Comparison of ENCODE assay signal across 12 cellular contexts in genomic region chr16:69017036-69017783, GRCh38.
DNase-seq lines count a peak whose midpoint lies in the region; ATAC-seq, FAIRE-seq and TF ChIP-seq lines count a peak whose summit lies in the region.
"Had no signal": no experiment of that assay in that cellular context is flagged by ENCODE, and none has a peak within 500 bp of the region (broad histone marks: within the 10 kb centered on the region; RNA-seq: fewer than 3 reads in every experiment).

No MANE protein-coding gene starts in this region.

- FAIRE-seq in HepG2 (lab: Jason Lieb, UNC) (no peak), urothelium cell line (lab: Jason Lieb, UNC) (no peak)

- no peak overlapping the region for H4K8ac ChIP-seq in neuronal stem cell (ENCODE audit: low read depth, low read length)

- H3K27me3 ChIP-seq in right lobe of liver (no peaks in the 10 kb centered on the region), HepG2 (ENCODE audit: control insufficient read depth in 1 of 2, insufficient read depth in 2 of 2, low read length in 2 of 2) (no peaks in the 10 kb centered on the region), neuronal stem cell (ENCODE audit: control insufficient read depth in 3 of 3, insufficient read depth in 3 of 3, low read depth in 1 of 3, low read length in 3 of 3) (no peaks in the 10 kb centered on the region)
- H3K27me3 ChIP-seq: cardiac muscle cell had no signal

- H3K9me3 Mint-ChIP-seq in activated T-helper 17 cell treated with anti-CD3 and anti-CD28 coated beads, Interleukin-2, amount 50 U/mL, for 72 hours: no peaks in the 10 kb centered on the region
- H3K9me3 Mint-ChIP-seq: CD8-positive, alpha-beta memory T cell had no signal

- no peak overlapping the region for H3K4me3 Mint-ChIP-seq in activated T-helper 17 cell treated with anti-CD3 and anti-CD28 coated beads, Interleukin-2, amount 50 U/mL, for 72 hours
- H3K4me3 Mint-ChIP-seq: CD8-positive, alpha-beta memory T cell had no signal

- TF ChIP-seq CTCF in right lobe of liver (IDR thresholded peaks at IDR 0.05) (no peak), HepG2 (CRISPR knock-in tag; IDR thresholded peaks at IDR 0.05) (no peak)

- no peak overlapping the region for H3K14ac ChIP-seq in neuronal stem cell (ENCODE audit: low read length)

- TF ChIP-seq EP300 in HepG2 (IDR thresholded peaks at IDR 0.05; ENCODE audit: low read depth in 2 of 2, low read length in 2 of 2): no peak
- no peak for TF ChIP-seq EP300 in HepG2 (CRISPR knock-in tag; IDR thresholded peaks at IDR 0.05; ENCODE audit: borderline replicate concordance)

- H3K27ac ChIP-seq in right lobe of liver (no peak overlapping the region), HepG2 (ENCODE audit: extremely low read length, insufficient read depth, low read length) (no peak overlapping the region), neuronal stem cell (replicated peaks; ENCODE audit: low read length) (no peak overlapping the region)
- H3K27ac ChIP-seq: cardiac muscle cell had no signal

- H3K9ac ChIP-seq in HepG2 (ENCODE audit: insufficient read depth, low read depth, low read length) (no peak overlapping the region), neuronal stem cell (ENCODE audit: low read depth, low read length, poor library complexity) (no peak overlapping the region)

- H3K27ac Mint-ChIP-seq in activated T-helper 17 cell treated with anti-CD3 and anti-CD28 coated beads, Interleukin-2, amount 50 U/mL, for 72 hours: peak overlapping the region; percentile 28

- H2AK5ac ChIP-seq in neuronal stem cell (ENCODE audit: low read depth, low read length): no peak overlapping the region

- no peaks in the 10 kb centered on the region for H3K79me1 ChIP-seq in neuronal stem cell (ENCODE audit: low read depth, low read length)

- no peak overlapping the region for H2BK120ac ChIP-seq in neuronal stem cell (ENCODE audit: low read depth, low read length)

- no peaks in the 10 kb centered on the region for H3K36me3 ChIP-seq in right lobe of liver
- no peaks in the 10 kb centered on the region for H3K36me3 ChIP-seq in HepG2 (replicated peaks in 1 of 2; ENCODE audit: control insufficient read depth in 1 of 2, insufficient read depth in 2 of 2, low read length in 2 of 2)
- H3K36me3 ChIP-seq in neuronal stem cell (replicated peaks in 1 of 2; ENCODE audit: control insufficient read depth in 2 of 2, insufficient read depth in 2 of 2, low read length in 2 of 2): no peaks in the 10 kb centered on the region
- H3K36me3 ChIP-seq: cardiac muscle cell had no signal

- no peak for TF ChIP-seq POLR2A in right lobe of liver (IDR thresholded peaks at IDR 0.05)
- TF ChIP-seq POLR2A in HepG2 (IDR thresholded peaks at IDR 0.05; ENCODE audit: insufficient read depth in 1 of 2, low read depth in 2 of 2, low read length in 2 of 2): no peak
- no peak for TF ChIP-seq POLR2A in erythroblast (IDR thresholded peaks at IDR 0.05; ENCODE audit: low read length)

- 79% methylated on average over 1 of the region's 2 CpGs for WGBS in right lobe of liver (ENCODE audit: insufficient coverage, low coverage, low lambda C conversion rate, missing lambda C conversion rate)
- 92% methylated on average over 2 of the region's 2 CpGs for WGBS in HepG2 (ENCODE audit: low lambda C conversion rate)
- WGBS in neuronal stem cell (ENCODE audit: extremely low coverage in 2 of 2, insufficient read length in 2 of 2, insufficient replicate concordance in 1 of 2), 2 donors: no CpG with 5 or more reads among the region's 2 CpGs

- peak; percentile 27 to 81 (median 53) for ATAC-seq in right lobe of liver
- no peak for ATAC-seq in HepG2
- ATAC-seq in activated T-helper 17 cell treated with anti-CD3 and anti-CD28 coated beads, Interleukin-2, amount 50 U/mL, for 72 hours (replicated peaks): peak; percentile 91

- no peaks in the 10 kb centered on the region for H3K27me3 Mint-ChIP-seq in activated T-helper 17 cell treated with anti-CD3 and anti-CD28 coated beads, Interleukin-2, amount 50 U/mL, for 72 hours
- H3K27me3 Mint-ChIP-seq: CD8-positive, alpha-beta memory T cell had no signal

- CTCF ChIA-PET in HepG2 (lab: Yijun Ruan, JAX; ENCODE audit: low intra/inter-chr PET ratio, low total read pairs): no interaction called here

- H2BK12ac ChIP-seq in neuronal stem cell (ENCODE audit: low read length): no peak overlapping the region

- no peaks in the 10 kb centered on the region for H4K20me1 ChIP-seq in HepG2 (ENCODE audit: insufficient read depth, low read length)

- intact Hi-C loops in right lobe of liver (cut with DNase I) (no loop called here), HepG2 (cut with micrococcal nuclease; ENCODE audit: unreplicated experiment) (no loop called here)

- peaks cover 6% of the 10 kb centered on the region for H3K4me1 Mint-ChIP-seq in activated T-helper 17 cell treated with anti-CD3 and anti-CD28 coated beads, Interleukin-2, amount 50 U/mL, for 72 hours
- H3K4me1 Mint-ChIP-seq: CD8-positive, alpha-beta memory T cell had no signal

- H3K36me3 Mint-ChIP-seq in activated T-helper 17 cell treated with anti-CD3 and anti-CD28 coated beads, Interleukin-2, amount 50 U/mL, for 72 hours (ENCODE audit: low read depth): peaks cover 7% of the 10 kb centered on the region

- H2BK15ac ChIP-seq in neuronal stem cell (ENCODE audit: low read length): no peak overlapping the region

- no peak overlapping the region for H3K4ac ChIP-seq in neuronal stem cell (ENCODE audit: low read length)

- no TSS peak for BruUV-seq in HepG2 (replicated peaks; lab: Mats Ljungman, UMichigan)

- TF ChIP-seq RAD21 in HepG2 (CRISPR knock-in tag; IDR thresholded peaks at IDR 0.05): no peak

- POLR2A ChIA-PET in HepG2 (lab: Yijun Ruan, JAX): no interaction called here

- no peak for DNase-seq in right lobe of liver
- DNase-seq in HepG2 (ENCODE audit: low spot score): no peak
- peak; percentile 88 for DNase-seq in foreskin melanocyte
- peak; percentile 61 for DNase-seq in urothelium cell line (ENCODE audit: low spot score)
- no peak for DNase-seq in neuronal stem cell (ENCODE audit: low spot score)
- no peak for DNase-seq in erythroblast (lab: John Stamatoyannopoulos, UW)
- DNase-seq in GF-D8 (lab: John Stamatoyannopoulos, UW): no peak
- DNase-seq: CD8-positive, alpha-beta memory T cell; NCI-H2081 treated with DMSO at 0.1 percent for 48 hours had no signal

- no peaks in the 10 kb centered on the region for H3K9me3 ChIP-seq in right lobe of liver
- H3K9me3 ChIP-seq in HepG2 (ENCODE audit: low read length): no peaks in the 10 kb centered on the region
- peaks cover 0 to 5% of the 10 kb centered on the region in 2 donors for H3K9me3 ChIP-seq in neuronal stem cell (replicated peaks in 1 of 2; ENCODE audit: control insufficient read depth in 2 of 2, insufficient read depth in 1 of 2, low read depth in 1 of 2, low read length in 2 of 2)

- H3K4me2 ChIP-seq in HepG2 (ENCODE audit: low read depth, low read length): no peak overlapping the region
- no peak overlapping the region for H3K4me2 ChIP-seq in neuronal stem cell (ENCODE audit: insufficient read depth, low read length, poor library complexity, severe bottlenecking)

- no peaks in the 10 kb centered on the region for H3K79me2 ChIP-seq in HepG2 (ENCODE audit: insufficient read depth, low read length)

- in situ Hi-C loops in HepG2 (cut with HindIII; ENCODE audit: extremely low pct_ligation_motif_present, low pct_unique_long_range_greater_than_20kb): no loop called here

- H2BK5ac ChIP-seq in neuronal stem cell (ENCODE audit: low read length): no peak overlapping the region

- H3K4me1 ChIP-seq in right lobe of liver (no peaks in the 10 kb centered on the region), HepG2 (ENCODE audit: insufficient read depth, low read length) (no peaks in the 10 kb centered on the region), neuronal stem cell (ENCODE audit: control insufficient read depth in 2 of 2, insufficient read depth in 1 of 2, low read depth in 1 of 2, low read length in 2 of 2) (peaks cover 0 to 2% of the 10 kb centered on the region in 2 donors)

- H3K18ac ChIP-seq in neuronal stem cell (ENCODE audit: low read length): no peak overlapping the region

- H4K91ac ChIP-seq in neuronal stem cell (ENCODE audit: low read depth, low read length, poor library complexity): no peak overlapping the region

- H2AFZ ChIP-seq in HepG2 (ENCODE audit: low read length) (no peak overlapping the region), neuronal stem cell (ENCODE audit: low read length) (no peak overlapping the region)

- H3K4me3 ChIP-seq in right lobe of liver: no peak overlapping the region
- H3K4me3 ChIP-seq in HepG2 (replicated peaks in 1 of 3; ENCODE audit: insufficient read depth in 1 of 3, low read depth in 2 of 3, low read length in 3 of 3): no peak overlapping the region
- no peak overlapping the region for H3K4me3 ChIP-seq in neuronal stem cell (ENCODE audit: low read length in 2 of 2)
- H3K4me3 ChIP-seq: cardiac muscle cell, lung had no signal

- no peak overlapping the region for H3K23ac ChIP-seq in neuronal stem cell (ENCODE audit: low read depth, low read length, poor library complexity)

TF ChIP-seq in HepG2, 621 proteins besides CTCF, POLR2A, EP300 and RAD21:
- TF ChIP-seq ZNF841 (CRISPR knock-in tag; IDR thresholded peaks at IDR 0.05; ENCODE audit: borderline replicate concordance) (no peak), TRIM22 (IDR thresholded peaks at IDR 0.05) (no peak), ZNF230 (CRISPR knock-in tag; IDR thresholded peaks at IDR 0.05) (no peak), GFI1 (CRISPR knock-in tag; IDR thresholded peaks at IDR 0.05; ENCODE audit: borderline replicate concordance) (no peak), EZH2 (conservative IDR thresholded peaks at IDR 0.05; ENCODE audit: low read depth, low read length) (no peak)

Comparison
In these comparisons a context has a peak if more than half of its experiments do, and no peak if none do; other contexts are left out.
1. DNase-seq: peak in foreskin melanocyte (single experiment) and urothelium cell line (single experiment); none in right lobe of liver (0 of 3), HepG2 (single experiment), neuronal stem cell (single experiment), erythroblast (0 of 2) and GF-D8 (single experiment).